Comparison of ENCODE assay signal across 21 cellular contexts in the genomic region with DNA sequence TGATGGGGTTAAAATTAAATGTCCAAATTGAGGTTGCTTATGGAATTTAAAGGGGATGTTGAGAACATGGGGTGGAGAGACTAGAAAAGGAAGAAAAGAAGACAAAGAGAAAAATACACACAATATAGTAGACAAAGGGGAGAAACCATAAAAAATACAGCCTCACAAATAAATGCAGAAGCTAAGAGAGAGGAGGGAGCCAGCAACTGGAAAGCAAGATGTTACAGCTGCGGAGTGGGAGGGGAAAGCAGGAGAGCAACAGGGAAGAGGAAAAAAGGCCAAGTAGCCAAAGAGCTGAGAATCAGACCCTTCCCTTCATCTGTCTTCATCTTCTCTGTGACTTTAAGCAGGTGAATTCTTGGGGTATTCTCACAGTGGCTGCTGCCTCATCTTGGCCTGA. TPM values are rescaled to one million over a fixed set of nuclear protein-coding genes. Genes with fewer than 3 reads are reported as not detected.
DNase-seq lines count a peak whose midpoint lies in the region; ATAC-seq and TF ChIP-seq lines count a peak whose summit lies in the region.
"Had no signal": no experiment of that assay in that cellular context is flagged by ENCODE, and none has a peak within 500 bp of the region (broad histone marks: within the 10 kb centered on the region; RNA-seq: fewer than 3 reads in every experiment).

No MANE protein-coding gene starts in this region.

- H3K4me2 ChIP-seq in osteoblast (ENCODE audit: insufficient read depth, low read length), result no peak overlapping the region

- H3K36me3 ChIP-seq in HUES48 (ENCODE audit: control insufficient read depth, insufficient read depth, low read length) (no peaks in the 10 kb centered on the region), osteoblast (ENCODE audit: insufficient read depth, low read length) (no peaks in the 10 kb centered on the region)
- H3K36me3 ChIP-seq: colonic mucosa, right atrium auricular region had no signal

- H3K79me2 ChIP-seq in osteoblast (ENCODE audit: insufficient read depth, low read length), result peaks cover 2% of the 10 kb centered on the region

- H3K27me3 ChIP-seq in HUES48 (ENCODE audit: control insufficient read depth, insufficient read depth, low read length), result no peaks in the 10 kb centered on the region
- H3K27me3 ChIP-seq in osteoblast (ENCODE audit: insufficient read depth, low read length), result no peaks in the 10 kb centered on the region
- H3K27me3 ChIP-seq: BE2C, colonic mucosa, right atrium auricular region had no signal

- peak overlapping the region; percentile 61 for H3K27ac Mint-ChIP-seq in chondrocyte (ENCODE audit: unreplicated experiment)
- H3K27ac Mint-ChIP-seq: activated CD8-positive, alpha-beta memory T cell treated with anti-CD3 and anti-CD28 coated beads, Interleukin-2, amount 10 ng/mL, durations not matched to agents 7 days and 5 days; activated naive CD8-positive, alpha-beta T cell; activated T-helper 17 cell treated with anti-CD3 and anti-CD28 coated beads, Interleukin-2, amount 50 U/mL, for 72 hours; immature natural killer cell had no signal

- no peak overlapping the region for H3K4me3 ChIP-seq in HUES48 (ENCODE audit: low read depth, low read length)
- no peak overlapping the region for H3K4me3 ChIP-seq in osteoblast (ENCODE audit: insufficient read depth, low read length)
- H3K4me3 ChIP-seq: colonic mucosa, right atrium auricular region had no signal

- no peaks in the 10 kb centered on the region for H3K36me3 Mint-ChIP-seq in chondrocyte (ENCODE audit: low read depth)
- H3K36me3 Mint-ChIP-seq: activated naive CD8-positive, alpha-beta T cell had no signal

- TF ChIP-seq CTCF in chondrocyte (IDR thresholded peaks at IDR 0.05), result no peak
- no peak for TF ChIP-seq CTCF in osteoblast (IDR thresholded peaks at IDR 0.05; ENCODE audit: extremely low read depth, low read depth, low read length)

- no peak overlapping the region for H3K9ac ChIP-seq in HUES48 (ENCODE audit: low read depth, low read length)

- no peaks in the 10 kb centered on the region for H4K20me1 ChIP-seq in osteoblast (ENCODE audit: insufficient read depth, low read length)

- H3K9me3 Mint-ChIP-seq in chondrocyte (ENCODE audit: low read depth), result no peaks in the 10 kb centered on the region
- H3K9me3 Mint-ChIP-seq: activated T-helper 17 cell treated with anti-CD3 and anti-CD28 coated beads, Interleukin-2, amount 50 U/mL, for 72 hours; immature natural killer cell; T-cell had no signal

- no peaks in the 10 kb centered on the region for H3K9me3 ChIP-seq in HUES48 (ENCODE audit: control insufficient read depth, insufficient read depth, low read length)
- no peaks in the 10 kb centered on the region for H3K9me3 ChIP-seq in osteoblast (ENCODE audit: low read depth, low read length)
- H3K9me3 ChIP-seq: BE2C, colonic mucosa, right atrium auricular region had no signal

- H3K4me1 Mint-ChIP-seq in chondrocyte (ENCODE audit: low read depth), result peaks cover 40% of the 10 kb centered on the region
- H3K4me1 Mint-ChIP-seq: activated T-helper 17 cell treated with anti-CD3 and anti-CD28 coated beads, Interleukin-2, amount 50 U/mL, for 72 hours; immature natural killer cell had no signal

- H2AFZ ChIP-seq in osteoblast (ENCODE audit: low read length), result no peak overlapping the region

- no peak overlapping the region for H3K4me3 Mint-ChIP-seq in chondrocyte (ENCODE audit: unreplicated experiment)
- H3K4me3 Mint-ChIP-seq: activated CD8-positive, alpha-beta memory T cell treated with anti-CD3 and anti-CD28 coated beads, Interleukin-2, amount 10 ng/mL, durations not matched to agents 7 days and 5 days; activated naive CD8-positive, alpha-beta T cell; activated T-helper 17 cell treated with anti-CD3 and anti-CD28 coated beads, Interleukin-2, amount 50 U/mL, for 72 hours; immature natural killer cell; T-cell had no signal

- ATAC-seq in GM18868 (IDR thresholded peaks at IDR 0.05; ENCODE audit: unreplicated experiment), result no peak
- ATAC-seq in GM18907 (IDR thresholded peaks at IDR 0.05; ENCODE audit: unreplicated experiment), result no peak
- ATAC-seq: activated CD8-positive, alpha-beta memory T cell treated with anti-CD3 and anti-CD28 coated beads, Interleukin-2, amount 10 ng/mL, durations not matched to agents 7 days and 5 days; activated T-helper 17 cell treated with anti-CD3 and anti-CD28 coated beads, Interleukin-2, amount 50 U/mL, for 72 hours; T-cell had no signal

- peaks cover 5% of the 10 kb centered on the region; the same call in 1 of the 2 replicates for H3K4me1 ChIP-seq in HUES48 (ENCODE audit: control insufficient read depth, insufficient read depth, low read length)
- peaks cover 49% of the 10 kb centered on the region for H3K4me1 ChIP-seq in osteoblast (ENCODE audit: insufficient read depth, low read length)
- H3K4me1 ChIP-seq: BE2C, colonic mucosa had no signal

- no peaks in the 10 kb centered on the region for H3K27me3 Mint-ChIP-seq in chondrocyte (ENCODE audit: low read depth)
- H3K27me3 Mint-ChIP-seq: activated naive CD8-positive, alpha-beta T cell; activated T-helper 17 cell treated with anti-CD3 and anti-CD28 coated beads, Interleukin-2, amount 50 U/mL, for 72 hours; T-cell had no signal

- H3K27ac ChIP-seq in HUES48 (ENCODE audit: low read depth, low read length) (peak overlapping the region; percentile 27), osteoblast (ENCODE audit: low read depth, low read length) (peak overlapping the region; percentile 85)
- H3K27ac ChIP-seq: colonic mucosa had no signal

- DNase-seq in NCI-H1092 treated with DMSO at 0.1 percent for 48 hours (lab: John Stamatoyannopoulos, UW) (peak; percentile 84), NCI-H1092 (lab: John Stamatoyannopoulos, UW) (no peak), chondrocyte (ENCODE audit: low spot score) (no peak), osteoblast (ENCODE audit: insufficient read length, low spot score, missing footprints) (no peak), NCI-H146 (lab: John Stamatoyannopoulos, UW) (no peak)
- DNase-seq: 8988T; activated CD4-positive, alpha-beta T cell treated with anti-CD3 and anti-CD28 coated beads for 48 hours; activated CD8-positive, alpha-beta memory T cell treated with anti-CD3 and anti-CD28 coated beads, Interleukin-2, amount 10 ng/mL, durations not matched to agents 7 days and 5 days; BE2C; colonic mucosa; immature natural killer cell; NCI-H524; SHP77 treated with DMSO at 0.1 percent for 48 hours; stimulated activated CD4-positive, alpha-beta T cell treated with anti-CD3 and anti-CD28 coated beads, Interleukin-12 subunit alpha, Interleukin-12 subunit beta, amount 100 ng/mL, for 4 hours; T-cell had no signal

RNA-seq across cellular contexts. Expression of gene SMUG1, which starts 39.7 kb away (rescaled TPM):
- 21.1 to 28.7 TPM (median 23.6 TPM) in 3 replicates for total RNA-seq in chondrocyte
- total RNA-seq in osteoblast, result 23.5 and 36.5 TPM in 2 replicates

RNA-seq across cellular contexts. Expression of gene CBX5, which starts 51.5 kb away (rescaled TPM):
- total RNA-seq in chondrocyte, result 79.4 to 141 TPM (median 81.8 TPM) in 3 replicates
- total RNA-seq in osteoblast, result 37.1 and 37.6 TPM in 2 replicates

RNA-seq across cellular contexts. Expression of gene HNRNPA1, which starts 52.1 kb away (rescaled TPM):
- total RNA-seq in chondrocyte (485 to 774 TPM (median 502 TPM) in 3 replicates), osteoblast (217 and 232 TPM in 2 replicates)
